ENCODE assay signal across 12 cellular contexts in genomic region chr20:46099491-46100287, GRCh38. TPM values are rescaled to one million over a fixed set of nuclear protein-coding genes. Genes with fewer than 3 reads are reported as not detected.
DNase-seq lines count a peak whose midpoint lies in the region; ATAC-seq and TF ChIP-seq lines count a peak whose summit lies in the region.
"Had no signal": no experiment of that assay in that cellular context is flagged by ENCODE, and none has a peak within 500 bp of the region (broad histone marks: within the 10 kb centered on the region; RNA-seq: fewer than 3 reads in every experiment).

No MANE protein-coding gene starts in this region.

- peak in 2 of 5 donors; percentile 29 to 34 for DNase-seq in heart left ventricle
- DNase-seq in Right ventricle myocardium inferior (ENCODE audit: missing footprints): no peak
- DNase-seq in cerebellum (ENCODE audit: low spot score): peak; percentile 35
- no peak for DNase-seq in lower lobe of right lung
- DNase-seq in A172 (ENCODE audit: low spot score): no peak
- no peak for DNase-seq in HEK293T (ENCODE audit: extremely low spot score)
- DNase-seq: activated gamma-delta T cell treated with Interleukin-2 at 50 U/mL for 16 hours; effector memory CD4-positive, alpha-beta T cell; NCI-H82; T-helper 9 cell had no signal

- TF ChIP-seq CTCF in heart left ventricle (IDR thresholded peaks at IDR 0.05): peak in 5 of 12 donors; percentile 15 to 37 (median 27)
- peak; percentile 36 for TF ChIP-seq CTCF in lower lobe of right lung (IDR thresholded peaks at IDR 0.05)

- CTCF ChIA-PET in HEK293T (lab: Yijun Ruan, JAX): no interaction called here

- intact Hi-C loops in heart left ventricle (cut with DNase I): no loop called here
- intact Hi-C loops in Right ventricle myocardium inferior (cut with DNase I): no loop called here
- intact Hi-C loops in lower lobe of right lung (cut with DNase I): no loop called here

- H3K4me3 ChIP-seq in heart left ventricle (peak overlapping the region in 2 of 12 donors; percentile 6 to 18), lower lobe of right lung (no peak overlapping the region)

- H3K9me3 ChIP-seq in heart left ventricle (no peaks in the 10 kb centered on the region), lower lobe of right lung (no peaks in the 10 kb centered on the region)

- H3K36me3 ChIP-seq in heart left ventricle: no peaks in the 10 kb centered on the region
- H3K36me3 ChIP-seq in lower lobe of right lung: no peaks in the 10 kb centered on the region

- TF ChIP-seq POLR2A in heart left ventricle (IDR thresholded peaks at IDR 0.05): no peak

- POLR2A ChIA-PET in HEK293T (lab: Yijun Ruan, JAX): no interaction called here

- ATAC-seq in heart left ventricle (peak in 3 of 4 donors; percentile 54 to 62 (median 58)), Right ventricle myocardium inferior (no peak), lower lobe of right lung (peak; percentile 54 to 70), GM21717 (IDR thresholded peaks at IDR 0.05; ENCODE audit: unreplicated experiment) (no peak), SK-N-SH treated with all-trans-retinoic acid at 6 μM for 48 hours (no peak)

- no peak overlapping the region for H3K27ac ChIP-seq in heart left ventricle
- no peak overlapping the region for H3K27ac ChIP-seq in lower lobe of right lung

- WGBS in heart left ventricle, 4 donors: 29 to 63% (median 33%) methylated on average over 24 to 48 of the region's 48 CpGs

- peaks cover 0 to 7% (median 0%) of the 10 kb centered on the region in 12 donors for H3K4me1 ChIP-seq in heart left ventricle
- no peaks in the 10 kb centered on the region for H3K4me1 ChIP-seq in lower lobe of right lung

- H3K27me3 ChIP-seq in heart left ventricle: peaks cover 12 to 66% (median 29%) of the 10 kb centered on the region in 9 donors
- H3K27me3 ChIP-seq in lower lobe of right lung (ENCODE audit: low read depth): peaks cover 52% of the 10 kb centered on the region

TF ChIP-seq in SK-N-SH treated with all-trans-retinoic acid at 6 μM for 48 hours, 23 proteins besides CTCF, POLR2A, EP300 and RAD21:
- TF ChIP-seq OSR1 (CRISPR knock-in tag; IDR thresholded peaks at IDR 0.05): no peak
- no peak for TF ChIP-seq PPARA (CRISPR knock-in tag; IDR thresholded peaks at IDR 0.05; ENCODE audit: borderline replicate concordance)
- TF ChIP-seq BACH2 (CRISPR knock-in tag; IDR thresholded peaks at IDR 0.05; ENCODE audit: borderline replicate concordance): no peak
- TF ChIP-seq ZNF70 (CRISPR knock-in tag; IDR thresholded peaks at IDR 0.05): no peak
- TF ChIP-seq SNAI2 (CRISPR knock-in tag; IDR thresholded peaks at IDR 0.05): no peak
- TF ChIP-seq ZFP3 (CRISPR knock-in tag; IDR thresholded peaks at IDR 0.05): no peak

TF ChIP-seq in HEK293T, 16 proteins besides CTCF, POLR2A, EP300 and RAD21:
- TF ChIP-seq FOXA1 (IDR thresholded peaks at IDR 0.05) (no peak), L3MBTL2 (conservative IDR thresholded peaks at IDR 0.05) (no peak), LEF1 (IDR thresholded peaks at IDR 0.05; ENCODE audit: borderline replicate concordance) (no peak), BHLHE40 (IDR thresholded peaks at IDR 0.05; ENCODE audit: borderline replicate concordance) (no peak), SUZ12 (IDR thresholded peaks at IDR 0.05) (no peak), ARNT (IDR thresholded peaks at IDR 0.05) (no peak), NFRKB (IDR thresholded peaks at IDR 0.05) (no peak), PKNOX1 (IDR thresholded peaks at IDR 0.05) (no peak), TARDBP (IDR thresholded peaks at IDR 0.05) (no peak), HDGF (IDR thresholded peaks at IDR 0.05; ENCODE audit: borderline replicate concordance) (no peak), FOXM1 (IDR thresholded peaks at IDR 0.05; ENCODE audit: borderline replicate concordance) (no peak), CTBP1 (IDR thresholded peaks at IDR 0.05; ENCODE audit: borderline replicate concordance) (no peak), ELF4 (IDR thresholded peaks at IDR 0.05) (no peak), FOXK2 (IDR thresholded peaks at IDR 0.05) (no peak), ZNF384 (IDR thresholded peaks at IDR 0.05) (no peak), SP1 (IDR thresholded peaks at IDR 0.05) (no peak)
TF ChIP-seq in HEK293T: peak in this region for 0.

RNA-seq across cellular contexts. Expression of gene NCOA5, which starts 9.9 kb away (rescaled TPM):
- 10 to 100 TPM in 7 of 9 donors, 1 to 10 TPM in 2; 9.5 to 17.4 (median 12.5) TPM for total RNA-seq in heart left ventricle
- polyA plus RNA-seq in heart left ventricle: 10 to 100 TPM in 1 of 2 donors, 1 to 10 TPM in 1; 5.7 to 11.9 TPM
- total RNA-seq in Right ventricle myocardium inferior: 19.4 TPM
- total RNA-seq in cerebellum: 18.1 TPM
- total RNA-seq in lower lobe of right lung: 29.4 TPM
- total RNA-seq in A172 (2014; rRNA removed; shearing (Covaris generic)): 31.2 and 40.3 TPM in 2 replicates

RNA-seq across cellular contexts. Expression of gene CD40, which starts 18.4 kb away (rescaled TPM):
- total RNA-seq in heart left ventricle (10 to 100 TPM in 2 of 9 donors, 1 to 10 TPM in 7; 3.5 to 38.3 (median 5.7) TPM), Right ventricle myocardium inferior (8.0 TPM), cerebellum (1.6 TPM), lower lobe of right lung (35.7 TPM)
- 1 to 10 TPM; 4.7 to 5.5 TPM for polyA plus RNA-seq in heart left ventricle
- total RNA-seq in A172 (2014; rRNA removed; shearing (Covaris generic)): not detected in 2 replicates

Comparison
In these comparisons a context has a peak if more than half of its experiments do, and no peak if none do; other contexts are left out.
1. ATAC-seq: peak in heart left ventricle (3 of 4) and lower lobe of right lung (2 of 2); none in Right ventricle myocardium inferior (single experiment), GM21717 (single experiment) and SK-N-SH treated with all-trans-retinoic acid at 6 μM for 48 hours (single experiment).